ENCODE assay signal across 31 cellular contexts in genomic region chr20:15705975-15706374, GRCh38.
"Had no signal": no experiment of that assay in that cellular context is flagged by ENCODE, and none has a peak within 500 bp of the region (broad histone marks: within the 10 kb centered on the region; RNA-seq: fewer than 3 reads in every experiment).

No MANE protein-coding gene starts in this region.

- H3K4me3 ChIP-seq: SJCRH30, SK-N-MC had no signal

- H3K36me3 ChIP-seq: brain microvascular endothelial cell, SJCRH30 had no signal

- H3K9me3 Mint-ChIP-seq: activated B cell treated with CpG ODN at 0.5 μM for 24 hours; activated CD4-positive, alpha-beta memory T cell treated with anti-CD3 and anti-CD28 coated beads for 36 hours had no signal

- H3K27me3 Mint-ChIP-seq: activated B cell treated with CpG ODN at 0.5 μM for 24 hours; activated CD4-positive, alpha-beta memory T cell treated with anti-CD3 and anti-CD28 coated beads for 36 hours; activated T-helper 17 cell treated with anti-CD3 and anti-CD28 coated beads, Interleukin-2, amount 50 U/mL, for 72 hours had no signal

- H3K27me3 ChIP-seq: brain microvascular endothelial cell, SJCRH30 had no signal

- DNase-seq: activated B cell treated with CpG ODN at 0.5 μM for 24 hours; activated CD4-positive, alpha-beta memory T cell treated with anti-CD3 and anti-CD28 coated beads for 36 hours; activated CD4-positive, alpha-beta T cell treated with anti-CD3 and anti-CD28 coated beads for 4 hours; activated CD4-positive, alpha-beta T cell treated with anti-CD3 and anti-CD28 coated beads, Interleukin-2, amount 50 U/mL, for 1 hour; activated CD4-positive, CD25-positive, alpha-beta regulatory T cell treated with anti-CD3 and anti-CD28 coated beads, Interleukin-2, amount 50 U/mL, for 72 hours; activated CD8-positive, alpha-beta memory T cell treated with anti-CD3 and anti-CD28 coated beads, Interleukin-2, amount 50 U/mL, for 48 hours; activated effector memory CD4-positive, alpha-beta T cell treated with anti-CD3 and anti-CD28 coated beads, Interleukin-2, amount 50 U/mL, for 16 hours; activated naive CD4-positive, alpha-beta T cell; activated naive CD4-positive, alpha-beta T cell treated with anti-CD3 and anti-CD28 coated beads, Interleukin-2, amount 50 U/mL, for 16 hours; activated naive CD8-positive, alpha-beta T cell treated with anti-CD3 and anti-CD28 coated beads for 36 hours; activated T-cell treated with anti-CD3 and anti-CD28 coated beads, Interleukin-2, amount 50 U/mL, for 72 hours; amniotic stem cell; aorta; central memory CD4-positive, alpha-beta T cell; Karpas-422; KBM-7; NCI-H1048; NCI-H1105 treated with DMSO at 0.1 percent for 48 hours; NCI-H1436; NCI-H1694; NCI-H1930; NCI-H2081 treated with DMSO at 0.1 percent for 48 hours; NCI-H345; NCI-H524 treated with DMSO at 0.1 percent for 48 hours; SHP77; SJCRH30; T1000 had no signal

- H3K27ac ChIP-seq: brain microvascular endothelial cell, SJCRH30, SK-N-MC, VCaP had no signal

- H3K27ac Mint-ChIP-seq: activated B cell treated with CpG ODN at 0.5 μM for 24 hours; activated CD4-positive, alpha-beta memory T cell treated with anti-CD3 and anti-CD28 coated beads for 36 hours; activated naive CD8-positive, alpha-beta T cell treated with anti-CD3 and anti-CD28 coated beads for 36 hours; activated T-cell treated with anti-CD3 and anti-CD28 coated beads, Interleukin-2, amount 50 U/mL, for 72 hours; activated T-helper 17 cell treated with anti-CD3 and anti-CD28 coated beads, Interleukin-2, amount 50 U/mL, for 72 hours had no signal

- H3K4me1 Mint-ChIP-seq: activated naive CD8-positive, alpha-beta T cell treated with anti-CD3 and anti-CD28 coated beads for 36 hours; activated T-helper 17 cell treated with anti-CD3 and anti-CD28 coated beads, Interleukin-2, amount 50 U/mL, for 72 hours had no signal

- H3K9me3 ChIP-seq: SJCRH30 had no signal

- H3K4me3 Mint-ChIP-seq: activated B cell treated with CpG ODN at 0.5 μM for 24 hours; activated CD4-positive, alpha-beta memory T cell treated with anti-CD3 and anti-CD28 coated beads for 36 hours; activated naive CD8-positive, alpha-beta T cell treated with anti-CD3 and anti-CD28 coated beads for 36 hours; activated T-cell treated with anti-CD3 and anti-CD28 coated beads, Interleukin-2, amount 50 U/mL, for 72 hours; activated T-helper 17 cell treated with anti-CD3 and anti-CD28 coated beads, Interleukin-2, amount 50 U/mL, for 72 hours had no signal

- H3K4me1 ChIP-seq: SJCRH30 had no signal

- H3K36me3 Mint-ChIP-seq: activated CD4-positive, alpha-beta memory T cell treated with anti-CD3 and anti-CD28 coated beads for 36 hours; activated naive CD8-positive, alpha-beta T cell treated with anti-CD3 and anti-CD28 coated beads for 36 hours had no signal
